Comparison of ENCODE assay signal across 14 cellular contexts in genomic region chr6:109800771-109801170, GRCh38.
"Had no signal": no experiment of that assay in that cellular context is flagged by ENCODE, and none has a peak within 500 bp of the region (broad histone marks: within the 10 kb centered on the region; RNA-seq: fewer than 3 reads in every experiment).

No MANE protein-coding gene starts in this region.

- H3K36me3 ChIP-seq: breast epithelium had no signal

- H3K27me3 ChIP-seq: ascending aorta, breast epithelium, right atrium auricular region had no signal

- FAIRE-seq: urothelium cell line had no signal

- H3K4me1 ChIP-seq: ascending aorta, breast epithelium, lower lobe of right lung, right atrium auricular region had no signal

- H3K27ac ChIP-seq: ascending aorta, breast epithelium, epithelial cell of prostate, lower lobe of right lung, right atrium auricular region had no signal

- H3K4me3 ChIP-seq: ascending aorta, breast epithelium, lower lobe of right lung, right atrium auricular region had no signal

- DNase-seq: activated CD4-positive, CD25-positive, alpha-beta regulatory T cell treated with anti-CD3 and anti-CD28 coated beads, Interleukin-2, amount 50 U/mL, for 72 hours; activated naive CD4-positive, alpha-beta T cell treated with anti-CD3 and anti-CD28 coated beads, Interleukin-2, amount 10 ng/mL, durations not matched to agents 7 days and 5 days; dermis blood vessel endothelial cell; effector memory CD8-positive, alpha-beta T cell; left cardiac atrium; lower lobe of right lung; nephron progenitor cell; stimulated activated CD4-positive, alpha-beta T cell treated with anti-CD3 and anti-CD28 coated beads, Interleukin-2, amount 100 ng/mL, for 48 hours had no signal

- ATAC-seq: effector memory CD8-positive, alpha-beta T cell; left cardiac atrium; lower lobe of right lung; stimulated activated memory B cell treated with anti-CD40 and anti-IgM and Interleukin-4, amounts not matched to agents 10 μg/mL and 1 μg/mL and 100 μg/mL, for 72 hours had no signal

- H3K9me3 ChIP-seq: ascending aorta, breast epithelium, lower lobe of right lung, right atrium auricular region had no signal
